Comparison of ENCODE assay signal across 8 cellular contexts in the genomic region with DNA sequence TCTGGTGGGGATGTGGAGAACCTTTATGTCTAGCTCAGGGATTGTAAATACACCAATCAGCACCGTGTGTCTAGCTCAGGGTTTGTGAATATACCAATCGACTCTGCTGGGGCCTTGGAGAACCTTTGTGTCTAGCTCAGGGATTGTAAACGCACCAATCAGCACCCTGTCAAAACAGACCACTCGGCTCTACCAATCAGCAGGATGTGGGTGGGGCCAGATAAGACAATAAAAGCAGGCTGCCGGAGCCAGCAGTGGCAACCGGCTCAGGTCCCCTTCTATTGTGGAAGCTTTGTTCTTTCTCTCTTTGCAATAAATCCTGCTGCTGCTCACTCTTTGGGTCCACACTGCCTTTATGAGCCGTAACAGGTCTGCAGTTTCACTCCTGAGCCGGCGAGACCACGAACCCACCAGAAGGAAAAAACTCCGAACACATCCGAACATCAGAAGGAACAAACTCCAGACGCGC. TPM values are rescaled to one million over a fixed set of nuclear protein-coding genes. Genes with fewer than 3 reads are reported as not detected.
A peak's percentile ranks its signal among the peaks of the same experiment; 100 is the strongest.
DNase-seq lines count a peak whose midpoint lies in the region; TF ChIP-seq lines count a peak whose summit lies in the region.
"Not testable (repeated sequence)": the region's sequence is repeated elsewhere in the genome, so short reads cannot be mapped to it uniquely, and the experiment has no call there.

No MANE protein-coding gene starts in this region.

- not testable (repeated sequence) for TF ChIP-seq CTCF in endothelial cell (IDR thresholded peaks at IDR 0.05; ENCODE audit: unreplicated experiment); parathyroid adenoma (IDR thresholded peaks at IDR 0.05); suprapubic skin (IDR thresholded peaks at IDR 0.05)

- not testable (repeated sequence) for H3K36me3 ChIP-seq in parathyroid adenoma (ENCODE audit: control insufficient read depth, insufficient read depth, low read length); suprapubic skin

- not testable (repeated sequence) for H3K4me1 ChIP-seq in parathyroid adenoma
- H3K4me1 ChIP-seq in suprapubic skin, result peaks cover 41% of the 10 kb centered on the region

- peak overlapping the region; percentile 96 for H3K4me3 Mint-ChIP-seq in activated naive CD4-positive, alpha-beta T cell treated with anti-CD3 and anti-CD28 coated beads for 36 hours
- peak overlapping the region; percentile 95 for H3K4me3 Mint-ChIP-seq in endothelial cell (ENCODE audit: unreplicated experiment)

- DNase-seq in DMS53 (lab: John Stamatoyannopoulos, UW) (peak; percentile 76), MV-4-11 (lab: John Stamatoyannopoulos, UW) (peak; percentile 36), SW480 (ENCODE audit: low spot score) (peak; percentile 50), kidney tubule cell (ENCODE audit: low spot score) (peak; percentile 56)
- DNase-seq in activated naive CD4-positive, alpha-beta T cell treated with anti-CD3 and anti-CD28 coated beads for 36 hours, result peak; percentile 72
- DNase-seq in endothelial cell (ENCODE audit: low spot score); suprapubic skin (ENCODE audit: low spot score in 2 of 2): not testable (repeated sequence)

- H3K27me3 Mint-ChIP-seq in activated naive CD4-positive, alpha-beta T cell treated with anti-CD3 and anti-CD28 coated beads for 36 hours (ENCODE audit: low read depth), result not testable (repeated sequence)
- H3K27me3 Mint-ChIP-seq in endothelial cell (ENCODE audit: unreplicated experiment), result peaks cover 14% of the 10 kb centered on the region

- peaks cover 38% of the 10 kb centered on the region for H3K4me1 Mint-ChIP-seq in activated naive CD4-positive, alpha-beta T cell treated with anti-CD3 and anti-CD28 coated beads for 36 hours (ENCODE audit: low read depth)
- H3K4me1 Mint-ChIP-seq in endothelial cell (ENCODE audit: unreplicated experiment), result peaks cover 25% of the 10 kb centered on the region

- 37% methylated on average over 13 of the region's 14 CpGs for WGBS in suprapubic skin

- peak overlapping the region; percentile 79 for H3K27ac ChIP-seq in parathyroid adenoma
- peak overlapping the region; percentile 90 for H3K27ac ChIP-seq in suprapubic skin

- intact Hi-C loops in activated naive CD4-positive, alpha-beta T cell treated with anti-CD3 and anti-CD28 coated beads for 36 hours (cut with micrococcal nuclease), result loop anchor here (1.0 kb wide), 2 partner anchors 33 to 109 kb away; a partner anchor contains a TSS

- H3K9me3 Mint-ChIP-seq in activated naive CD4-positive, alpha-beta T cell treated with anti-CD3 and anti-CD28 coated beads for 36 hours; endothelial cell (ENCODE audit: unreplicated experiment): not testable (repeated sequence)

- H3K27ac Mint-ChIP-seq in activated naive CD4-positive, alpha-beta T cell treated with anti-CD3 and anti-CD28 coated beads for 36 hours, result peak overlapping the region; percentile 98
- peak overlapping the region; percentile 90 for H3K27ac Mint-ChIP-seq in endothelial cell (ENCODE audit: unreplicated experiment)

- H3K9ac ChIP-seq in parathyroid adenoma, result not testable (repeated sequence)

- peak overlapping the region; percentile 89 for H3K4me2 ChIP-seq in parathyroid adenoma (ENCODE audit: low read length)

- TF ChIP-seq EP300 in suprapubic skin (IDR thresholded peaks at IDR 0.05), result not testable (repeated sequence)

- H3K9me3 ChIP-seq in parathyroid adenoma (ENCODE audit: control insufficient read depth, low read length); suprapubic skin: not testable (repeated sequence)

- CTCF ChIA-PET in activated naive CD4-positive, alpha-beta T cell treated with anti-CD3 and anti-CD28 coated beads for 36 hours (lab: Charles Lee), result interaction anchor here (0.6 to 6.8 kb wide), 5 partner anchors 10 to 275 kb away, joined by 3 to 96 read pairs (median 11); a partner anchor contains a TSS

- H3K27me3 ChIP-seq in parathyroid adenoma (ENCODE audit: control insufficient read depth, insufficient read depth, low read length); suprapubic skin: not testable (repeated sequence)

- peaks cover 36% of the 10 kb centered on the region for H3K36me3 Mint-ChIP-seq in activated naive CD4-positive, alpha-beta T cell treated with anti-CD3 and anti-CD28 coated beads for 36 hours (ENCODE audit: low read depth)
- peaks cover 12% of the 10 kb centered on the region for H3K36me3 Mint-ChIP-seq in endothelial cell (ENCODE audit: low read depth, unreplicated experiment)

- peak overlapping the region; percentile 89 for H2AFZ ChIP-seq in parathyroid adenoma

- not testable (repeated sequence) for H3K79me2 ChIP-seq in parathyroid adenoma

- peak overlapping the region; percentile 81 for H3K4me3 ChIP-seq in parathyroid adenoma (ENCODE audit: low read depth, low read length)
- peak overlapping the region; percentile 85 for H3K4me3 ChIP-seq in suprapubic skin

- TF ChIP-seq POLR2A in suprapubic skin (IDR thresholded peaks at IDR 0.05), result not testable (repeated sequence)

RNA-seq across cellular contexts. Expression of a gene that starts 20.5 kb away (rescaled TPM):
- 10 to 100 TPM in 1 of 2 experiments, 1 to 10 TPM in 1; 8.5 to 10.0 TPM for total RNA-seq in activated naive CD4-positive, alpha-beta T cell treated with anti-CD3 and anti-CD28 coated beads for 36 hours
- total RNA-seq in endothelial cell (ENCODE audit: unreplicated experiment) (not detected), suprapubic skin (10 to 100 TPM in 2 of 4 donors, 1 to 10 TPM in 2; 4.7 to 27.7 (median 9.3) TPM)

RNA-seq across cellular contexts. Expression of a gene that starts 32.7 kb away (rescaled TPM):
- 100 to 1,000 TPM; 150 to 151 TPM for total RNA-seq in activated naive CD4-positive, alpha-beta T cell treated with anti-CD3 and anti-CD28 coated beads for 36 hours
- total RNA-seq in endothelial cell (ENCODE audit: unreplicated experiment) (226 TPM), suprapubic skin (100 to 1,000 TPM; 143 to 214 (median 163) TPM)

RNA-seq across cellular contexts. Expression of a gene that starts 36.4 kb away (rescaled TPM):
- total RNA-seq in activated naive CD4-positive, alpha-beta T cell treated with anti-CD3 and anti-CD28 coated beads for 36 hours, result 10 to 100 TPM; 37.0 to 38.6 TPM
- total RNA-seq in endothelial cell (ENCODE audit: unreplicated experiment), result 43.0 TPM
- 10 to 100 TPM; 40.6 to 63.4 (median 53.4) TPM for total RNA-seq in suprapubic skin

RNA-seq across cellular contexts. Expression of a gene that starts 42.7 kb away (rescaled TPM):
- 10 to 100 TPM; 11.0 to 11.8 TPM for total RNA-seq in activated naive CD4-positive, alpha-beta T cell treated with anti-CD3 and anti-CD28 coated beads for 36 hours
- total RNA-seq in endothelial cell (ENCODE audit: unreplicated experiment) (20.9 TPM), suprapubic skin (10 to 100 TPM in 3 of 4 donors, 1 to 10 TPM in 1; 5.1 to 20.2 (median 14.8) TPM)
